ENCODE assay signal across 14 cellular contexts in genomic region chr2:241344925-241345651, GRCh38. TPM values are rescaled to one million over a fixed set of nuclear protein-coding genes. Genes with fewer than 3 reads are reported as not detected.
A peak's percentile ranks its signal among the peaks of the same experiment; 100 is the strongest.
DNase-seq lines count a peak whose midpoint lies in the region; ATAC-seq and TF ChIP-seq lines count a peak whose summit lies in the region.
"Had no signal": no experiment of that assay in that cellular context is flagged by ENCODE, and none has a peak within 500 bp of the region (broad histone marks: within the 10 kb centered on the region; RNA-seq: fewer than 3 reads in every experiment).

No MANE protein-coding gene starts in this region.

- H3K36me3 Mint-ChIP-seq in T-cell = peaks cover 54% of the 10 kb centered on the region

- no peak overlapping the region for H3K4me3 Mint-ChIP-seq in T-cell

- H3K27ac Mint-ChIP-seq in T-cell = no peak overlapping the region

- TF ChIP-seq CTCF in AG09309 (IDR thresholded peaks at IDR 0.05; ENCODE audit: control insufficient read depth, insufficient read depth, low read depth, low read length, missing control alignments) (no peak), lower lobe of right lung (IDR thresholded peaks at IDR 0.05) (no peak)

- ATAC-seq in lower lobe of right lung (peak; percentile 55 to 88), T-cell (replicated peaks in 1 of 4) (no peak)

- no peaks in the 10 kb centered on the region for H3K27me3 Mint-ChIP-seq in T-cell

- no peaks in the 10 kb centered on the region for H3K9me3 ChIP-seq in lower lobe of right lung
- H3K9me3 ChIP-seq: Caco-2 had no signal

- intact Hi-C loops in lower lobe of right lung (cut with DNase I) = no loop called here

- H3K4me3 ChIP-seq in AG09309 (ENCODE audit: control insufficient read depth, low read depth, low read length) = no peak overlapping the region
- no peak overlapping the region for H3K4me3 ChIP-seq in lower lobe of right lung

- H3K36me3 ChIP-seq in lower lobe of right lung = peaks cover 100% of the 10 kb centered on the region

- H3K9me3 Mint-ChIP-seq in T-cell = no peaks in the 10 kb centered on the region

- H3K27ac ChIP-seq in lower lobe of right lung = no peak overlapping the region

- peaks cover 16 to 23% (median 19%) of the 10 kb centered on the region in 3 donors for H3K4me1 Mint-ChIP-seq in T-cell

- DNase-seq in AG09309 (ENCODE audit: low read depth) (peak; percentile 33), HS-5 (ENCODE audit: low read depth) (peak; percentile 58), fibroblast of gingiva (ENCODE audit: low read depth) (peak; percentile 17), lower lobe of right lung (no peak), SW480 (ENCODE audit: low spot score) (no peak), NCI-H446 (lab: John Stamatoyannopoulos, UW) (no peak), T-cell (no peak)
- DNase-seq in activated effector memory CD4-positive, alpha-beta T cell treated with Interleukin-2 at 50 U/mL for 16 hours = no peak
- DNase-seq: Caco-2, GOT3, Karpas-422, NCI-H1436, NCI-H2227 treated with DMSO at 0.1 percent for 48 hours, NCI-H526 had no signal

- CTCF ChIA-PET in T-cell (lab: Charles Lee) = no interaction called here

- H3K4me1 ChIP-seq in lower lobe of right lung = peaks cover 21% of the 10 kb centered on the region

- POLR2A ChIA-PET in T-cell (lab: Charles Lee) = no interaction called here

- no peaks in the 10 kb centered on the region for H3K27me3 ChIP-seq in lower lobe of right lung (ENCODE audit: low read depth)

RNA-seq across cellular contexts. Expression of gene FARP2, which starts 11.0 kb away (rescaled TPM):
- total RNA-seq in lower lobe of right lung (42.4 TPM), T-cell (10 to 100 TPM; 15.8 to 27.5 (median 18.5) TPM)

RNA-seq across cellular contexts. Expression of gene SEPTIN2, which starts 29.4 kb away (rescaled TPM):
- total RNA-seq in lower lobe of right lung (255 TPM), T-cell (100 to 1,000 TPM; 182 to 209 (median 189) TPM)

RNA-seq across cellular contexts. Expression of gene HDLBP, which starts 29.6 kb away (rescaled TPM):
- total RNA-seq in lower lobe of right lung = 387 TPM
- 100 to 1,000 TPM; 130 to 184 (median 148) TPM for total RNA-seq in T-cell

Comparison
In these comparisons a context has a peak if more than half of its experiments do, and no peak if none do; other contexts are left out.
1. DNase-seq: peak in AG09309 (single experiment), HS-5 (single experiment) and fibroblast of gingiva (single experiment); none in lower lobe of right lung (single experiment), SW480 (single experiment), NCI-H446 (0 of 2), T-cell (0 of 34) and activated effector memory CD4-positive, alpha-beta T cell treated with Interleukin-2 at 50 U/mL for 16 hours (single experiment).
2. ATAC-seq: peak in lower lobe of right lung (2 of 2); none in T-cell (0 of 4).